ENCODE assay signal across 8 cellular contexts in genomic region chr2:54558188-54558975, GRCh38.
DNase-seq lines count a peak whose midpoint lies in the region; ATAC-seq and TF ChIP-seq lines count a peak whose summit lies in the region.

No MANE protein-coding gene starts in this region.

- H3K27ac ChIP-seq in MM.1S (ENCODE audit: low read length) = peak overlapping the region; percentile 77
- peak overlapping the region; percentile 77 to 78 for H3K27ac ChIP-seq in ascending aorta
- H3K27ac ChIP-seq in iPS DF 6.9 (ENCODE audit: low read length) = peak overlapping the region; percentile 12

- H3K9ac ChIP-seq in MM.1S (ENCODE audit: low read length) = peak overlapping the region; percentile 84
- peak overlapping the region; percentile 88 for H3K9ac ChIP-seq in skeletal muscle satellite cell (ENCODE audit: low read depth, low read length)

- in situ Hi-C loops in HAP-1 (cut with MboI; ENCODE audit: low sequenced_read_pairs) = no loop called here

- no peaks in the 10 kb centered on the region for H3K9me2 ChIP-seq in MM.1S (replicated peaks; ENCODE audit: insufficient read depth, low read length)

- peaks cover 46 to 72% (median 56%) of the 10 kb centered on the region in 3 donors for H3K4me1 Mint-ChIP-seq in T-cell

- peaks cover 70% of the 10 kb centered on the region for H3K79me2 ChIP-seq in MM.1S (ENCODE audit: low read length)

- no peaks in the 10 kb centered on the region for H3K9me3 Mint-ChIP-seq in T-cell

- DNase-seq in GM03348 (ENCODE audit: low spot score) = peak; percentile 43
- peak; percentile 79 to 83 for DNase-seq in HAP-1 (ENCODE audit: low spot score in 2 of 2)
- peak; percentile 73 for DNase-seq in MM.1S
- DNase-seq in T-cell = peak; percentile 32 to 71 (median 65)
- peak in 1 of 2 donors; percentile 82 for DNase-seq in ascending aorta (ENCODE audit: low spot score in 2 of 2)
- peak; percentile 54 for DNase-seq in iPS DF 6.9 (ENCODE audit: low read depth, low spot score)
- DNase-seq in NCI-H2196 treated with DMSO at 0.1 percent for 48 hours (lab: John Stamatoyannopoulos, UW; ENCODE audit: unreplicated experiment) = no peak

- intact Hi-C loops in ascending aorta (cut with DNase I) = loop anchor here (5.0 kb wide), 2 partner anchors 36 to 101 kb away; partner anchors contain the start of gene SPTBN1

- H2AFZ ChIP-seq in MM.1S (ENCODE audit: low read length) = 0 out of 2 replicates have a peak overlapping the region, but pooled peaks have one; percentile 2

- CTCF ChIA-PET in T-cell (lab: Charles Lee) = interaction anchor here (0.6 to 3.2 kb wide), 21 partner anchors 11 to 149 kb away, joined by 3 to 23 read pairs (median 4); no protein-coding TSS in a partner anchor

- H3F3A ChIP-seq in MM.1S (ENCODE audit: insufficient read depth, low read length) = peaks cover 43% of the 10 kb centered on the region

- H3K4me3 ChIP-seq in HAP-1 = peak overlapping the region; percentile 59
- H3K4me3 ChIP-seq in MM.1S (ENCODE audit: low read length) = peak overlapping the region; percentile 86
- peak overlapping the region; percentile 67 to 71 for H3K4me3 ChIP-seq in ascending aorta
- H3K4me3 ChIP-seq in iPS DF 6.9 (ENCODE audit: low read length) = peak overlapping the region; percentile 97
- peak overlapping the region; percentile 80 for H3K4me3 ChIP-seq in skeletal muscle satellite cell (ENCODE audit: low read length)

- peak overlapping the region; percentile 93 to 98 (median 95) for H3K4me3 Mint-ChIP-seq in T-cell

- H3K9me3 ChIP-seq in HAP-1 (no peaks in the 10 kb centered on the region), MM.1S (replicated peaks; ENCODE audit: insufficient read depth, low read length) (no peaks in the 10 kb centered on the region), ascending aorta (no peaks in the 10 kb centered on the region), iPS DF 6.9 (ENCODE audit: control insufficient read depth, insufficient read depth, low read length) (no peaks in the 10 kb centered on the region), skeletal muscle satellite cell (replicated peaks; ENCODE audit: low read length) (no peaks in the 10 kb centered on the region)

- no CpG with 5 or more reads among the region's 58 CpGs for WGBS in iPS DF 6.9 (ENCODE audit: insufficient coverage, insufficient read length)

- H3K4me2 ChIP-seq in MM.1S (ENCODE audit: low read depth, low read length) (peak overlapping the region; percentile 94), skeletal muscle satellite cell (ENCODE audit: low read length) (peak overlapping the region; percentile 87)

- peak; percentile 68 to 72 (median 72) for ATAC-seq in T-cell (replicated peaks in 1 of 4)

- H3K27me3 Mint-ChIP-seq in T-cell = no peaks in the 10 kb centered on the region

- H4K20me1 ChIP-seq in MM.1S (ENCODE audit: insufficient read depth, low read length) = no peaks in the 10 kb centered on the region

- POLR2A ChIA-PET in T-cell (lab: Charles Lee) = interaction anchor here (0.5 to 3.3 kb wide), 13 partner anchors 13 to 165 kb away, joined by 3 to 90 read pairs (median 4); no protein-coding TSS in a partner anchor

- TF ChIP-seq CTCF in MM.1S (IDR thresholded peaks at IDR 0.05; ENCODE audit: low read length) (no peak), ascending aorta (IDR thresholded peaks at IDR 0.05) (no peak)

- H3K36me3 Mint-ChIP-seq in T-cell = no peaks in the 10 kb centered on the region

- no peaks in the 10 kb centered on the region for H3K27me3 ChIP-seq in HAP-1 (ENCODE audit: low read depth)
- H3K27me3 ChIP-seq in MM.1S (replicated peaks; ENCODE audit: insufficient read depth, low read length) = no peaks in the 10 kb centered on the region
- no peaks in the 10 kb centered on the region for H3K27me3 ChIP-seq in ascending aorta
- no peaks in the 10 kb centered on the region for H3K27me3 ChIP-seq in iPS DF 6.9 (ENCODE audit: control insufficient read depth, insufficient read depth, low read length)
- H3K27me3 ChIP-seq in skeletal muscle satellite cell (ENCODE audit: control insufficient read depth, insufficient read depth, low read length) = no peaks in the 10 kb centered on the region

- H3K36me3 ChIP-seq in HAP-1 (replicated peaks) (no peaks in the 10 kb centered on the region), MM.1S (replicated peaks; ENCODE audit: insufficient read depth, low read length) (no peaks in the 10 kb centered on the region), ascending aorta (no peaks in the 10 kb centered on the region), iPS DF 6.9 (ENCODE audit: control insufficient read depth, insufficient read depth, low read length) (no peaks in the 10 kb centered on the region), skeletal muscle satellite cell (ENCODE audit: insufficient read depth, low read length) (no peaks in the 10 kb centered on the region)

- peaks cover 20% of the 10 kb centered on the region for H3K4me1 ChIP-seq in HAP-1
- H3K4me1 ChIP-seq in MM.1S (ENCODE audit: low read length) = peaks cover 19% of the 10 kb centered on the region; the same call in 1 of the 2 replicates
- H3K4me1 ChIP-seq in ascending aorta = peaks cover 4 to 26% of the 10 kb centered on the region in 2 donors
- peaks cover 3% of the 10 kb centered on the region; the same call in 1 of the 2 replicates for H3K4me1 ChIP-seq in iPS DF 6.9 (ENCODE audit: control insufficient read depth, insufficient read depth, low read length)
- peaks cover 46% of the 10 kb centered on the region for H3K4me1 ChIP-seq in skeletal muscle satellite cell (ENCODE audit: control insufficient read depth, insufficient read depth, low read length)

- peak overlapping the region; percentile 91 for H3K27ac Mint-ChIP-seq in T-cell

Comparison
In these comparisons a context has a peak if more than half of its experiments do, and no peak if none do; other contexts are left out.
1. H3K27ac ChIP-seq: peak in every context shown above with its lines; median percentile 78 in ascending aorta; 77 in MM.1S; 12 in iPS DF 6.9.